Comparison of ENCODE assay signal across 2 cellular contexts in the genomic region with DNA sequence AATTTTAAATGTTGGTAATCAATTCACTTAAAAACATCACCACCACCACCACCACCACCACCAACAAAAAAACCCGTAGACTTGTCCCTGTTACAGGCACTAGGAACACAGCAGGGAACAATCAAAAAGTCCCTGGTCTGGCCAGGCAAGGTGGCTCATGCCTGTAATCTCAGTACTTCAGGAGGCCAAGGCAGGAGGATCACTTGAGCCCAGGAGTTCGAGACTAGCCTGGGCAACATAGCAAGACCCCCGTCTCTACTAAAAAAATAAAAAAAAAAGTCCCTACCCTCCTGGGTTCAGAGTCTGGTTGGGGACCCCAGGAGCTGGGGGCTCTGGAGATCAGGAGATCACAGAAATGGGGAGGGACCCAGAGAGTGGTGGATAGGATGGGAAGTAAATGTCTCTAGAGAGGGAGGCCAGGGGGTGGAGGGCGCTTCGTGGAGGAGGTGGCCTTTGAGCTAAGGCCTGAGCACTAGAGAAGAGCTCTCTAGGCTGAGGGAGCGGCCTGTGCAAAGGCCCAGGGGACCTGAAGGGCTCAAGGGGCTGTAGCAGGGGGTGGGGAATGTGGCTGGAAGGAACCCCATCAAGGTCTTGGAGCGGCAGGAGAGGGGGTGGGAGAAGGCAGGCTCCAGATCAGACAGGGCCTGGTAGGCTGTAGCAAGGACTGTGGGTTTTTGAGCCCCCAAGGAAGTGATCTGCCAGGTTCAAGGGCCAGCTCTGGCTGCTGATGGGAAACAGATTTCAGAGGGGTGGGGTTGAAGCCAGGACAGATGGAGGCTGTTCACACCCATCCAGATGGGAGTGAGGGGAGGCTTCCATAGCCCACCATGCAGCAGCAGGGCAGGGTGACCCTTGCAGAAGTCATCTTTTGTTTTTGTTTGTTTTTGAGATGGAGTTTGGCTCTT.
TF ChIP-seq lines count a peak whose summit lies in the region.

No MANE protein-coding gene starts in this region.

TF ChIP-seq in SK-N-SH, 30 proteins besides CTCF, POLR2A, EP300 and RAD21:
- TF ChIP-seq FOSL2 (IDR thresholded peaks at IDR 0.05; ENCODE audit: borderline replicate concordance, low read depth) = no peak
- no peak for TF ChIP-seq SIN3A (IDR thresholded peaks at IDR 0.05; ENCODE audit: borderline replicate concordance, low read depth, low read length)
- TF ChIP-seq, protein P1, sequence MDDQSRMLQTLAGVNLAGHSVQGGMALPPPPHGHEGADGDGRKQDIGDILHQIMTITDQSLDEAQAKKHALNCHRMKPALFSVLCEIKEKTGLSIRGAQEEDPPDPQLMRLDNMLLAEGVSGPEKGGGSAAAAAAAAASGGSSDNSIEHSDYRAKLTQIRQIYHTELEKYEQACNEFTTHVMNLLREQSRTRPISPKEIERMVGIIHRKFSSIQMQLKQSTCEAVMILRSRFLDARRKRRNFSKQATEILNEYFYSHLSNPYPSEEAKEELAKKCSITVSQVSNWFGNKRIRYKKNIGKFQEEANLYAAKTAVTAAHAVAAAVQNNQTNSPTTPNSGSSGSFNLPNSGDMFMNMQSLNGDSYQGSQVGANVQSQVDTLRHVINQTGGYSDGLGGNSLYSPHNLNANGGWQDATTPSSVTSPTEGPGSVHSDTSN (IDR thresholded peaks at IDR 0.05) = no peak
- no peak for TF ChIP-seq FOXM1 (IDR thresholded peaks at IDR 0.05; ENCODE audit: low read depth)
- TF ChIP-seq YY1 (IDR thresholded peaks at IDR 0.05; ENCODE audit: low read depth) = no peak
- TF ChIP-seq GATA2 (CRISPR knock-in tag; IDR thresholded peaks at IDR 0.05) = no peak
- TF ChIP-seq GABPA (IDR thresholded peaks at IDR 0.05; ENCODE audit: low read depth) = no peak
- TF ChIP-seq EZH2phosphoT487 (IDR thresholded peaks at IDR 0.05; ENCODE audit: borderline replicate concordance, low read depth) = no peak
- TF ChIP-seq MEF2A (IDR thresholded peaks at IDR 0.05; ENCODE audit: borderline replicate concordance, low read depth) = no peak
- TF ChIP-seq, protein P2, sequence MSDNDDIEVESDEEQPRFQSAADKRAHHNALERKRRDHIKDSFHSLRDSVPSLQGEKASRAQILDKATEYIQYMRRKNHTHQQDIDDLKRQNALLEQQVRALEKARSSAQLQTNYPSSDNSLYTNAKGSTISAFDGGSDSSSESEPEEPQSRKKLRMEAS (IDR thresholded peaks at IDR 0.05; ENCODE audit: low read depth) = no peak
- TF ChIP-seq, protein P3, sequence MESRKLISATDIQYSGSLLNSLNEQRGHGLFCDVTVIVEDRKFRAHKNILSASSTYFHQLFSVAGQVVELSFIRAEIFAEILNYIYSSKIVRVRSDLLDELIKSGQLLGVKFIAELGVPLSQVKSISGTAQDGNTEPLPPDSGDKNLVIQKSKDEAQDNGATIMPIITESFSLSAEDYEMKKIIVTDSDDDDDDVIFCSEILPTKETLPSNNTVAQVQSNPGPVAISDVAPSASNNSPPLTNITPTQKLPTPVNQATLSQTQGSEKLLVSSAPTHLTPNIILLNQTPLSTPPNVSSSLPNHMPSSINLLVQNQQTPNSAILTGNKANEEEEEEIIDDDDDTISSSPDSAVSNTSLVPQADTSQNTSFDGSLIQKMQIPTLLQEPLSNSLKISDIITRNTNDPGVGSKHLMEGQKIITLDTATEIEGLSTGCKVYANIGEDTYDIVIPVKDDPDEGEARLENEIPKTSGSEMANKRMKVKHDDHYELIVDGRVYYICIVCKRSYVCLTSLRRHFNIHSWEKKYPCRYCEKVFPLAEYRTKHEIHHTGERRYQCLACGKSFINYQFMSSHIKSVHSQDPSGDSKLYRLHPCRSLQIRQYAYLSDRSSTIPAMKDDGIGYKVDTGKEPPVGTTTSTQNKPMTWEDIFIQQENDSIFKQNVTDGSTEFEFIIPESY (IDR thresholded peaks at IDR 0.05; ENCODE audit: borderline replicate concordance, low read depth) = no peak
- no peak for TF ChIP-seq TCF12 (IDR thresholded peaks at IDR 0.05)
- TF ChIP-seq JUND (IDR thresholded peaks at IDR 0.05) = no peak
- no peak for TF ChIP-seq RXRA (IDR thresholded peaks at IDR 0.05; ENCODE audit: borderline replicate concordance, low read depth)
- TF ChIP-seq RCOR1 (IDR thresholded peaks at IDR 0.05; ENCODE audit: low read length) = no peak
- TF ChIP-seq MXI1 (IDR thresholded peaks at IDR 0.05; ENCODE audit: low read depth, low read length) = no peak
- no peak for TF ChIP-seq TEAD4 (IDR thresholded peaks at IDR 0.05; ENCODE audit: borderline replicate concordance, insufficient read depth)
- TF ChIP-seq, protein P4, sequence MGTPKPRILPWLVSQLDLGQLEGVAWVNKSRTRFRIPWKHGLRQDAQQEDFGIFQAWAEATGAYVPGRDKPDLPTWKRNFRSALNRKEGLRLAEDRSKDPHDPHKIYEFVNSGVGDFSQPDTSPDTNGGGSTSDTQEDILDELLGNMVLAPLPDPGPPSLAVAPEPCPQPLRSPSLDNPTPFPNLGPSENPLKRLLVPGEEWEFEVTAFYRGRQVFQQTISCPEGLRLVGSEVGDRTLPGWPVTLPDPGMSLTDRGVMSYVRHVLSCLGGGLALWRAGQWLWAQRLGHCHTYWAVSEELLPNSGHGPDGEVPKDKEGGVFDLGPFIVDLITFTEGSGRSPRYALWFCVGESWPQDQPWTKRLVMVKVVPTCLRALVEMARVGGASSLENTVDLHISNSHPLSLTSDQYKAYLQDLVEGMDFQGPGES (IDR thresholded peaks at IDR 0.05; ENCODE audit: low read depth, low read length) = no peak

TF ChIP-seq in SK-N-SH treated with all-trans-retinoic acid at 6 μM for 48 hours, 23 proteins besides CTCF, POLR2A, EP300 and RAD21:
- TF ChIP-seq BACH2 (CRISPR knock-in tag; IDR thresholded peaks at IDR 0.05; ENCODE audit: borderline replicate concordance) (no peak), ZFP3 (CRISPR knock-in tag; IDR thresholded peaks at IDR 0.05) (no peak), ZC3H10 (CRISPR knock-in tag; IDR thresholded peaks at IDR 0.05) (no peak), GLIS3 (CRISPR knock-in tag; IDR thresholded peaks at IDR 0.05) (no peak), ZNF8 (CRISPR knock-in tag; IDR thresholded peaks at IDR 0.05) (no peak), SNAI2 (CRISPR knock-in tag; IDR thresholded peaks at IDR 0.05) (no peak), RARB (CRISPR knock-in tag; IDR thresholded peaks at IDR 0.05) (no peak), CSDC2 (CRISPR knock-in tag; IDR thresholded peaks at IDR 0.05) (no peak), ISL1 (CRISPR knock-in tag; IDR thresholded peaks at IDR 0.05) (no peak), ZFP30 (CRISPR knock-in tag; IDR thresholded peaks at IDR 0.05) (no peak), TCF4 (CRISPR knock-in tag; IDR thresholded peaks at IDR 0.05; ENCODE audit: borderline replicate concordance) (no peak), PPARA (CRISPR knock-in tag; IDR thresholded peaks at IDR 0.05; ENCODE audit: borderline replicate concordance) (no peak), ARNTL (CRISPR knock-in tag; IDR thresholded peaks at IDR 0.05; ENCODE audit: borderline replicate concordance, low read depth) (no peak), ESRRG (CRISPR knock-in tag; IDR thresholded peaks at IDR 0.05) (no peak), ZNF565 (CRISPR knock-in tag; conservative IDR thresholded peaks at IDR 0.05; ENCODE audit: low read depth) (no peak)
- TF ChIP-seq, protein P5, sequence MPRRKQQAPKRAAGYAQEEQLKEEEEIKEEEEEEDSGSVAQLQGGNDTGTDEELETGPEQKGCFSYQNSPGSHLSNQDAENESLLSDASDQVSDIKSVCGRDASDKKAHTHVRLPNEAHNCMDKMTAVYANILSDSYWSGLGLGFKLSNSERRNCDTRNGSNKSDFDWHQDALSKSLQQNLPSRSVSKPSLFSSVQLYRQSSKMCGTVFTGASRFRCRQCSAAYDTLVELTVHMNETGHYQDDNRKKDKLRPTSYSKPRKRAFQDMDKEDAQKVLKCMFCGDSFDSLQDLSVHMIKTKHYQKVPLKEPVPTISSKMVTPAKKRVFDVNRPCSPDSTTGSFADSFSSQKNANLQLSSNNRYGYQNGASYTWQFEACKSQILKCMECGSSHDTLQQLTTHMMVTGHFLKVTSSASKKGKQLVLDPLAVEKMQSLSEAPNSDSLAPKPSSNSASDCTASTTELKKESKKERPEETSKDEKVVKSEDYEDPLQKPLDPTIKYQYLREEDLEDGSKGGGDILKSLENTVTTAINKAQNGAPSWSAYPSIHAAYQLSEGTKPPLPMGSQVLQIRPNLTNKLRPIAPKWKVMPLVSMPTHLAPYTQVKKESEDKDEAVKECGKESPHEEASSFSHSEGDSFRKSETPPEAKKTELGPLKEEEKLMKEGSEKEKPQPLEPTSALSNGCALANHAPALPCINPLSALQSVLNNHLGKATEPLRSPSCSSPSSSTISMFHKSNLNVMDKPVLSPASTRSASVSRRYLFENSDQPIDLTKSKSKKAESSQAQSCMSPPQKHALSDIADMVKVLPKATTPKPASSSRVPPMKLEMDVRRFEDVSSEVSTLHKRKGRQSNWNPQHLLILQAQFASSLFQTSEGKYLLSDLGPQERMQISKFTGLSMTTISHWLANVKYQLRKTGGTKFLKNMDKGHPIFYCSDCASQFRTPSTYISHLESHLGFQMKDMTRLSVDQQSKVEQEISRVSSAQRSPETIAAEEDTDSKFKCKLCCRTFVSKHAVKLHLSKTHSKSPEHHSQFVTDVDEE (CRISPR knock-in tag; IDR thresholded peaks at IDR 0.05) = no peak
- TF ChIP-seq, protein P6, sequence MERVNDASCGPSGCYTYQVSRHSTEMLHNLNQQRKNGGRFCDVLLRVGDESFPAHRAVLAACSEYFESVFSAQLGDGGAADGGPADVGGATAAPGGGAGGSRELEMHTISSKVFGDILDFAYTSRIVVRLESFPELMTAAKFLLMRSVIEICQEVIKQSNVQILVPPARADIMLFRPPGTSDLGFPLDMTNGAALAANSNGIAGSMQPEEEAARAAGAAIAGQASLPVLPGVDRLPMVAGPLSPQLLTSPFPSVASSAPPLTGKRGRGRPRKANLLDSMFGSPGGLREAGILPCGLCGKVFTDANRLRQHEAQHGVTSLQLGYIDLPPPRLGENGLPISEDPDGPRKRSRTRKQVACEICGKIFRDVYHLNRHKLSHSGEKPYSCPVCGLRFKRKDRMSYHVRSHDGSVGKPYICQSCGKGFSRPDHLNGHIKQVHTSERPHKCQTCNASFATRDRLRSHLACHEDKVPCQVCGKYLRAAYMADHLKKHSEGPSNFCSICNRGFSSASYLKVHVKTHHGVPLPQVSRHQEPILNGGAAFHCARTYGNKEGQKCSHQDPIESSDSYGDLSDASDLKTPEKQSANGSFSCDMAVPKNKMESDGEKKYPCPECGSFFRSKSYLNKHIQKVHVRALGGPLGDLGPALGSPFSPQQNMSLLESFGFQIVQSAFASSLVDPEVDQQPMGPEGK (CRISPR knock-in tag; IDR thresholded peaks at IDR 0.05; ENCODE audit: borderline replicate concordance) = no peak
- TF ChIP-seq, protein P7, sequence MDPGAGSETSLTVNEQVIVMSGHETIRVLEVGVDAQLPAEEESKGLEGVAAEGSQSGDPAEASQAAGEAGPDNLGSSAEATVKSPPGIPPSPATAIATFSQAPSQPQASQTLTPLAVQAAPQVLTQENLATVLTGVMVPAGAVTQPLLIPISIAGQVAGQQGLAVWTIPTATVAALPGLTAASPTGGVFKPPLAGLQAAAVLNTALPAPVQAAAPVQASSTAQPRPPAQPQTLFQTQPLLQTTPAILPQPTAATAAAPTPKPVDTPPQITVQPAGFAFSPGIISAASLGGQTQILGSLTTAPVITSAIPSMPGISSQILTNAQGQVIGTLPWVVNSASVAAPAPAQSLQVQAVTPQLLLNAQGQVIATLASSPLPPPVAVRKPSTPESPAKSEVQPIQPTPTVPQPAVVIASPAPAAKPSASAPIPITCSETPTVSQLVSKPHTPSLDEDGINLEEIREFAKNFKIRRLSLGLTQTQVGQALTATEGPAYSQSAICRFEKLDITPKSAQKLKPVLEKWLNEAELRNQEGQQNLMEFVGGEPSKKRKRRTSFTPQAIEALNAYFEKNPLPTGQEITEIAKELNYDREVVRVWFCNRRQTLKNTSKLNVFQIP (CRISPR knock-in tag; IDR thresholded peaks at IDR 0.05; ENCODE audit: borderline replicate concordance, low read depth) = no peak
- TF ChIP-seq, protein P8, sequence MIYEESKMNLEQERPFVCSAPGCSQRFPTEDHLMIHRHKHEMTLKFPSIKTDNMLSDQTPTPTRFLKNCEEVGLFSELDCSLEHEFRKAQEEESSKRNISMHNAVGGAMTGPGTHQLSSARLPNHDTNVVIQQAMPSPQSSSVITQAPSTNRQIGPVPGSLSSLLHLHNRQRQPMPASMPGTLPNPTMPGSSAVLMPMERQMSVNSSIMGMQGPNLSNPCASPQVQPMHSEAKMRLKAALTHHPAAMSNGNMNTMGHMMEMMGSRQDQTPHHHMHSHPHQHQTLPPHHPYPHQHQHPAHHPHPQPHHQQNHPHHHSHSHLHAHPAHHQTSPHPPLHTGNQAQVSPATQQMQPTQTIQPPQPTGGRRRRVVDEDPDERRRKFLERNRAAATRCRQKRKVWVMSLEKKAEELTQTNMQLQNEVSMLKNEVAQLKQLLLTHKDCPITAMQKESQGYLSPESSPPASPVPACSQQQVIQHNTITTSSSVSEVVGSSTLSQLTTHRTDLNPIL (CRISPR knock-in tag; IDR thresholded peaks at IDR 0.05; ENCODE audit: low read depth) = no peak
